1 cellular context compared by ENCODE assay signal in the genomic region with DNA sequence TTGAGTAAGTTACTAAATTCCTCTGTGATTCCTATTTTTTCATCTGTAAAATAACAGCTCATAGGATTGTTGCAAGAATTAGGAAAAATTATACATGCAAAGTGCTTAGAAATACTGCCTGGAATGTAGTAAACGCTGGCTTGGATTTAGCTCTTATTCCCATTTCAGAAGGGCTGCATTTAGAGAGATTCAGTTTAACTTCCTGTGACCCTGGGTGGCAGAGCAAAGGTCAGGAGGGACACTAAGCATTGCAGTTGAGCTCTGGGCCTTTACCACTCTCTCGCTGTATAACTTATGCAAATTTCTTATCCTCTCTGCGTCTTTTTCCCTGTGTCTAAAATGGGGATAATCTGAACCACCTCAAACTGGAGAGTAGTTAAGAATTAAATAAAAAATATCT.
A peak's percentile ranks its signal among the peaks of the same experiment; 100 is the strongest.
TF ChIP-seq lines count a peak whose summit lies in the region.

No MANE protein-coding gene starts in this region.

TF ChIP-seq in HepG2, 621 proteins besides CTCF, POLR2A, EP300 and RAD21 (continued from another document):
- TF ChIP-seq, protein P1, sequence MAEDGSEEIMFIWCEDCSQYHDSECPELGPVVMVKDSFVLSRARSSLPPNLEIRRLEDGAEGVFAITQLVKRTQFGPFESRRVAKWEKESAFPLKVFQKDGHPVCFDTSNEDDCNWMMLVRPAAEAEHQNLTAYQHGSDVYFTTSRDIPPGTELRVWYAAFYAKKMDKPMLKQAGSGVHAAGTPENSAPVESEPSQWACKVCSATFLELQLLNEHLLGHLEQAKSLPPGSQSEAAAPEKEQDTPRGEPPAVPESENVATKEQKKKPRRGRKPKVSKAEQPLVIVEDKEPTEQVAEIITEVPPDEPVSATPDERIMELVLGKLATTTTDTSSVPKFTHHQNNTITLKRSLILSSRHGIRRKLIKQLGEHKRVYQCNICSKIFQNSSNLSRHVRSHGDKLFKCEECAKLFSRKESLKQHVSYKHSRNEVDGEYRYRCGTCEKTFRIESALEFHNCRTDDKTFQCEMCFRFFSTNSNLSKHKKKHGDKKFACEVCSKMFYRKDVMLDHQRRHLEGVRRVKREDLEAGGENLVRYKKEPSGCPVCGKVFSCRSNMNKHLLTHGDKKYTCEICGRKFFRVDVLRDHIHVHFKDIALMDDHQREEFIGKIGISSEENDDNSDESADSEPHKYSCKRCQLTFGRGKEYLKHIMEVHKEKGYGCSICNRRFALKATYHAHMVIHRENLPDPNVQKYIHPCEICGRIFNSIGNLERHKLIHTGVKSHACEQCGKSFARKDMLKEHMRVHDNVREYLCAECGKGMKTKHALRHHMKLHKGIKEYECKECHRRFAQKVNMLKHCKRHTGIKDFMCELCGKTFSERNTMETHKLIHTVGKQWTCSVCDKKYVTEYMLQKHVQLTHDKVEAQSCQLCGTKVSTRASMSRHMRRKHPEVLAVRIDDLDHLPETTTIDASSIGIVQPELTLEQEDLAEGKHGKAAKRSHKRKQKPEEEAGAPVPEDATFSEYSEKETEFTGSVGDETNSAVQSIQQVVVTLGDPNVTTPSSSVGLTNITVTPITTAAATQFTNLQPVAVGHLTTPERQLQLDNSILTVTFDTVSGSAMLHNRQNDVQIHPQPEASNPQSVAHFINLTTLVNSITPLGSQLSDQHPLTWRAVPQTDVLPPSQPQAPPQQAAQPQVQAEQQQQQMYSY (CRISPR knock-in tag; IDR thresholded peaks at IDR 0.05) = peak; percentile 69; the same call in 1 of the 2 replicates
- TF ChIP-seq FOXA3 (CRISPR knock-in tag; IDR thresholded peaks at IDR 0.05) = 0 out of 2 replicates have a peak, but pooled peaks have one; percentile 10
- TF ChIP-seq, protein P2, sequence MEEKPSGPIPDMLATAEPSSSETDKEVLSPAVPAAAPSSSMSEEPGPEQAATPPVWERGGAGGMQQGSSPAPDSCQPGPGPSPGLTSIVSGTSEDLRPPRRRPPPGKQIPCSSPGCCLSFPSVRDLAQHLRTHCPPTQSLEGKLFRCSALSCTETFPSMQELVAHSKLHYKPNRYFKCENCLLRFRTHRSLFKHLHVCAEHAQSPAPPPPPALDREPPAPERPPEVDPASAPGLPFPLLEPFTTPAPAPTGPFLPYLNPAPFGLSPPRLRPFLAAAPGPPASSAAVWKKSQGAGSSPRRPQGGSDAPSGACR (CRISPR knock-in tag; IDR thresholded peaks at IDR 0.05) = no peak
- TF ChIP-seq MAFG (CRISPR knock-in tag; IDR thresholded peaks at IDR 0.05) = no peak
- no peak for TF ChIP-seq HDAC6 (IDR thresholded peaks at IDR 0.05; ENCODE audit: low read depth, low read length)
- TF ChIP-seq, protein P3, sequence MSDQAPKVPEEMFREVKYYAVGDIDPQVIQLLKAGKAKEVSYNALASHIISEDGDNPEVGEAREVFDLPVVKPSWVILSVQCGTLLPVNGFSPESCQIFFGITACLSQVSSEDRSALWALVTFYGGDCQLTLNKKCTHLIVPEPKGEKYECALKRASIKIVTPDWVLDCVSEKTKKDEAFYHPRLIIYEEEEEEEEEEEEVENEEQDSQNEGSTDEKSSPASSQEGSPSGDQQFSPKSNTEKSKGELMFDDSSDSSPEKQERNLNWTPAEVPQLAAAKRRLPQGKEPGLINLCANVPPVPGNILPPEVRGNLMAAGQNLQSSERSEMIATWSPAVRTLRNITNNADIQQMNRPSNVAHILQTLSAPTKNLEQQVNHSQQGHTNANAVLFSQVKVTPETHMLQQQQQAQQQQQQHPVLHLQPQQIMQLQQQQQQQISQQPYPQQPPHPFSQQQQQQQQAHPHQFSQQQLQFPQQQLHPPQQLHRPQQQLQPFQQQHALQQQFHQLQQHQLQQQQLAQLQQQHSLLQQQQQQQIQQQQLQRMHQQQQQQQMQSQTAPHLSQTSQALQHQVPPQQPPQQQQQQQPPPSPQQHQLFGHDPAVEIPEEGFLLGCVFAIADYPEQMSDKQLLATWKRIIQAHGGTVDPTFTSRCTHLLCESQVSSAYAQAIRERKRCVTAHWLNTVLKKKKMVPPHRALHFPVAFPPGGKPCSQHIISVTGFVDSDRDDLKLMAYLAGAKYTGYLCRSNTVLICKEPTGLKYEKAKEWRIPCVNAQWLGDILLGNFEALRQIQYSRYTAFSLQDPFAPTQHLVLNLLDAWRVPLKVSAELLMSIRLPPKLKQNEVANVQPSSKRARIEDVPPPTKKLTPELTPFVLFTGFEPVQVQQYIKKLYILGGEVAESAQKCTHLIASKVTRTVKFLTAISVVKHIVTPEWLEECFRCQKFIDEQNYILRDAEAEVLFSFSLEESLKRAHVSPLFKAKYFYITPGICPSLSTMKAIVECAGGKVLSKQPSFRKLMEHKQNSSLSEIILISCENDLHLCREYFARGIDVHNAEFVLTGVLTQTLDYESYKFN (CRISPR knock-in tag; conservative IDR thresholded peaks at IDR 0.05) = peak; percentile 44; the same call in 1 of the 2 replicates
- TF ChIP-seq NR2F6 (IDR thresholded peaks at IDR 0.05) = peak; percentile 66
- TF ChIP-seq NR2F6 (CRISPR knock-in tag; IDR thresholded peaks at IDR 0.05) = peak; percentile 73; the same call in 1 of the 2 replicates
- no peak for TF ChIP-seq ZNF274 (CRISPR knock-in tag; IDR thresholded peaks at IDR 0.05)
- no peak for TF ChIP-seq CBFB (CRISPR knock-in tag; IDR thresholded peaks at IDR 0.05)
- TF ChIP-seq MED8 (CRISPR knock-in tag; IDR thresholded peaks at IDR 0.05; ENCODE audit: insufficient replicate concordance) = no peak
- TF ChIP-seq ZNF543 (CRISPR knock-in tag; IDR thresholded peaks at IDR 0.05) = no peak
- peak; percentile 35; the same call in 1 of the 2 replicates for TF ChIP-seq ETV5 (CRISPR knock-in tag; IDR thresholded peaks at IDR 0.05; ENCODE audit: borderline replicate concordance)
- TF ChIP-seq ZBTB8A (CRISPR knock-in tag; IDR thresholded peaks at IDR 0.05; ENCODE audit: borderline replicate concordance, low read depth) = no peak
- TF ChIP-seq JDP2 (CRISPR knock-in tag; IDR thresholded peaks at IDR 0.05; ENCODE audit: borderline replicate concordance) = no peak
- TF ChIP-seq, protein P4, sequence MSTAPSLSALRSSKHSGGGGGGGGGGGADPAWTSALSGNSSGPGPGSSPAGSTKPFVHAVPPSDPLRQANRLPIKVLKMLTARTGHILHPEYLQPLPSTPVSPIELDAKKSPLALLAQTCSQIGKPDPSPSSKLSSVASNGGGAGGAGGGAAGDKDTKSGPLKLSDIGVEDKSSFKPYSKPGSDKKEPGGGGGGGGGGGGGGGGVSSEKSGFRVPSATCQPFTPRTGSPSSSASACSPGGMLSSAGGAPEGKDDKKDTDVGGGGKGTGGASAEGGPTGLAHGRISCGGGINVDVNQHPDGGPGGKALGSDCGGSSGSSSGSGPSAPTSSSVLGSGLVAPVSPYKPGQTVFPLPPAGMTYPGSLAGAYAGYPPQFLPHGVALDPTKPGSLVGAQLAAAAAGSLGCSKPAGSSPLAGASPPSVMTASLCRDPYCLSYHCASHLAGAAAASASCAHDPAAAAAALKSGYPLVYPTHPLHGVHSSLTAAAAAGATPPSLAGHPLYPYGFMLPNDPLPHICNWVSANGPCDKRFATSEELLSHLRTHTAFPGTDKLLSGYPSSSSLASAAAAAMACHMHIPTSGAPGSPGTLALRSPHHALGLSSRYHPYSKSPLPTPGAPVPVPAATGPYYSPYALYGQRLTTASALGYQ (CRISPR knock-in tag; IDR thresholded peaks at IDR 0.05) = no peak
- TF ChIP-seq ZFX (CRISPR knock-in tag; IDR thresholded peaks at IDR 0.05; ENCODE audit: low read depth) = 0 out of 2 replicates have a peak, but pooled peaks have one; percentile 12
- TF ChIP-seq NR2F1 (CRISPR knock-in tag; IDR thresholded peaks at IDR 0.05) = peak; percentile 40 to 55; a peak in 2 of 4 replicates
- no peak for TF ChIP-seq ZNF282 (IDR thresholded peaks at IDR 0.05; ENCODE audit: partially characterized antibody)
- TF ChIP-seq, protein P5, sequence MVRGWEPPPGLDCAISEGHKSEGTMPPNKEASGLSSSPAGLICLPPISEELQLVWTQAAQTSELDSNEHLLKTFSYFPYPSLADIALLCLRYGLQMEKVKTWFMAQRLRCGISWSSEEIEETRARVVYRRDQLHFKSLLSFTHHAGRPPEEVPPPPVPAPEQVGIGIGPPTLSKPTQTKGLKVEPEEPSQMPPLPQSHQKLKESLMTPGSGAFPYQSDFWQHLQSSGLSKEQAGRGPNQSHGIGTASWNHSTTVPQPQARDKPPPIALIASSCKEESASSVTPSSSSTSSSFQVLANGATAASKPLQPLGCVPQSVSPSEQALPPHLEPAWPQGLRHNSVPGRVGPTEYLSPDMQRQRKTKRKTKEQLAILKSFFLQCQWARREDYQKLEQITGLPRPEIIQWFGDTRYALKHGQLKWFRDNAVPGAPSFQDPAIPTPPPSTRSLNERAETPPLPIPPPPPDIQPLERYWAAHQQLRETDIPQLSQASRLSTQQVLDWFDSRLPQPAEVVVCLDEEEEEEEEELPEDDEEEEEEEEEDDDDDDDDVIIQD (CRISPR knock-in tag; IDR thresholded peaks at IDR 0.05; ENCODE audit: low read depth) = no peak
- peak; percentile 63; the same call in 1 of the 2 replicates for TF ChIP-seq RXRB (CRISPR knock-in tag; IDR thresholded peaks at IDR 0.05; ENCODE audit: borderline replicate concordance)
- TF ChIP-seq HNF4A (CRISPR knock-in tag; IDR thresholded peaks at IDR 0.05) = peak; percentile 77
- peak; percentile 57 for TF ChIP-seq GABPB1 (CRISPR knock-in tag; IDR thresholded peaks at IDR 0.05)
